8 cellular contexts compared by ENCODE assay signal in genomic region chr15:68271854-68272471, GRCh38. TPM values are rescaled to one million over a fixed set of nuclear protein-coding genes. Genes with fewer than 3 reads are reported as not detected.
A peak's percentile ranks its signal among the peaks of the same experiment; 100 is the strongest.
DNase-seq lines count a peak whose midpoint lies in the region; ATAC-seq and TF ChIP-seq lines count a peak whose summit lies in the region.

No MANE protein-coding gene starts in this region.

- WGBS in esophagus squamous epithelium, 2 donors: 21 to 24% methylated on average over 10 to 11 of the region's 11 CpGs

- TF ChIP-seq POLR2A in esophagus squamous epithelium (IDR thresholded peaks at IDR 0.05): peak in 1 of 4 donors; percentile 32

- H3K27me3 ChIP-seq in esophagus squamous epithelium: no peaks in the 10 kb centered on the region

- peaks cover 25 to 86% (median 40%) of the 10 kb centered on the region in 3 donors for H3K4me1 ChIP-seq in esophagus squamous epithelium

- ATAC-seq in HG03521 (IDR thresholded peaks at IDR 0.05; ENCODE audit: unreplicated experiment): no peak

- H3K9me3 ChIP-seq in esophagus squamous epithelium: no peaks in the 10 kb centered on the region

- peak overlapping the region; percentile 84 to 100 (median 92) for H3K27ac ChIP-seq in esophagus squamous epithelium

- intact Hi-C loops in esophagus squamous epithelium (cut with DNase I): no loop called here

- no peaks in the 10 kb centered on the region for H3K36me3 ChIP-seq in esophagus squamous epithelium

- peak overlapping the region in 3 of 4 donors; percentile 9 to 44 (median 16) for H3K4me3 ChIP-seq in esophagus squamous epithelium

- TF ChIP-seq CTCF in esophagus squamous epithelium (IDR thresholded peaks at IDR 0.05): no peak

- DNase-seq in AG08396 (ENCODE audit: low spot score) (peak; percentile 62), NCI-H774 (lab: John Stamatoyannopoulos, UW) (peak; percentile 6), esophagus squamous epithelium (lab: John Stamatoyannopoulos, UW) (no peak), myocyte (ENCODE audit: low read depth) (peak; percentile 70), retina (no peak), AML-193 (lab: John Stamatoyannopoulos, UW) (no peak)
- DNase-seq in stimulated activated naive CD4-positive, alpha-beta T cell (lab: John Stamatoyannopoulos, UW): no peak

RNA-seq across cellular contexts. Expression of gene FEM1B, which starts 5.6 kb away (rescaled TPM):
- total RNA-seq in esophagus squamous epithelium (10 to 100 TPM; 32.3 to 64.4 (median 46.8) TPM), myocyte (55.5 and 58.5 TPM in 2 replicates)
- 35.0 TPM for polyA plus RNA-seq in myocyte (2012)

RNA-seq across cellular contexts. Expression of gene CLN6, which starts 42.4 kb away (rescaled TPM):
- total RNA-seq in esophagus squamous epithelium (10 to 100 TPM; 13.2 to 30.8 (median 24.4) TPM), myocyte (14.1 and 16.0 TPM in 2 replicates)
- 14.9 TPM for polyA plus RNA-seq in myocyte (2012)

Comparison
In these comparisons a context has a peak if more than half of its experiments do, and no peak if none do; other contexts are left out.
1. DNase-seq: peak in AG08396 (single experiment), NCI-H774 (single experiment) and myocyte (single experiment); none in esophagus squamous epithelium (single experiment), retina (single experiment), stimulated activated naive CD4-positive, alpha-beta T cell (0 of 6) and AML-193 (0 of 2).